1 cellular context compared by ENCODE assay signal in genomic region chr6:1916334-1916985, GRCh38.
TF ChIP-seq lines count a peak whose summit lies in the region.

No MANE protein-coding gene starts in this region.

TF ChIP-seq in K562, 482 proteins besides CTCF, POLR2A, EP300 and RAD21 (continued from another document):
- 0 out of 2 replicates have a peak, but pooled peaks have one; percentile 46 for TF ChIP-seq ZNF512 (tag; IDR thresholded peaks at IDR 0.05)
